In genomic region chr22:25403752-25404471, GRCh38 we compare ENCODE assay signal across 8 cellular contexts.
A peak's percentile ranks its signal among the peaks of the same experiment; 100 is the strongest.
DNase-seq lines count a peak whose midpoint lies in the region; ATAC-seq and TF ChIP-seq lines count a peak whose summit lies in the region.

No MANE protein-coding gene starts in this region.

- 13% methylated on average over 10 of the region's 17 CpGs for WGBS in esophagus muscularis mucosa

- peak overlapping the region; percentile 94 to 100 (median 98) for H3K4me2 ChIP-seq in BLaER1 treated with 17β-estradiol and CSF1 and Interleukin-3, amounts not matched to agents 10 nM and 100 nM

- no peaks in the 10 kb centered on the region for H3K36me3 ChIP-seq in BLaER1 treated with 17β-estradiol and CSF1 and Interleukin-3, amounts not matched to agents 10 nM and 100 nM
- H3K36me3 ChIP-seq in esophagus muscularis mucosa: no peaks in the 10 kb centered on the region

- H3K27ac Mint-ChIP-seq in nephron progenitor cell: peak overlapping the region; percentile 93

- H3K4me3 ChIP-seq in BLaER1 treated with 17β-estradiol and CSF1 and Interleukin-3, amounts not matched to agents 10 nM and 100 nM: peak overlapping the region; percentile 83 to 99 (median 98)
- H3K4me3 ChIP-seq in esophagus muscularis mucosa: peak overlapping the region; percentile 84 to 98 (median 92)

- intact Hi-C loops in esophagus muscularis mucosa (cut with DNase I): no loop called here

- H3K9me3 ChIP-seq in BLaER1 treated with 17β-estradiol and CSF1 and Interleukin-3, amounts not matched to agents 10 nM and 100 nM (replicated peaks in 1 of 11): no peaks in the 10 kb centered on the region
- H3K9me3 ChIP-seq in esophagus muscularis mucosa: no peaks in the 10 kb centered on the region

- H4K20me1 ChIP-seq in BLaER1 treated with 17β-estradiol and CSF1 and Interleukin-3, amounts not matched to agents 10 nM and 100 nM: peaks cover 39 to 62% (median 46%) of the 10 kb centered on the region in 11 experiments

- H3K36me3 Mint-ChIP-seq in nephron progenitor cell (ENCODE audit: low read depth): no peaks in the 10 kb centered on the region

- DNase-seq in HCEC 1CT (peak; percentile 21), esophagus muscularis mucosa (ENCODE audit: extremely low spot score) (no peak), nephron progenitor cell (peak; percentile 28), NCI-H146 (lab: John Stamatoyannopoulos, UW) (no peak)

- ATAC-seq in SK-N-SH treated with all-trans-retinoic acid at 6 μM for 48 hours: peak; percentile 49
- ATAC-seq in GM19324 (IDR thresholded peaks at IDR 0.05; ENCODE audit: low FRiP score, unreplicated experiment): no peak
- ATAC-seq in GM21576 (IDR thresholded peaks at IDR 0.05; ENCODE audit: unreplicated experiment): no peak

- no peaks in the 10 kb centered on the region for H3K27me3 ChIP-seq in BLaER1 treated with 17β-estradiol and CSF1 and Interleukin-3, amounts not matched to agents 10 nM and 100 nM
- no peaks in the 10 kb centered on the region for H3K27me3 ChIP-seq in esophagus muscularis mucosa

- TF ChIP-seq CTCF in esophagus muscularis mucosa (IDR thresholded peaks at IDR 0.05): no peak
- no peak for TF ChIP-seq CTCF in nephron progenitor cell (IDR thresholded peaks at IDR 0.05)

- H3K27me3 Mint-ChIP-seq in nephron progenitor cell (ENCODE audit: low read depth, poor library complexity): peaks cover 27% of the 10 kb centered on the region

- peaks cover 63 to 81% (median 66%) of the 10 kb centered on the region in 10 experiments for H3K4me1 ChIP-seq in BLaER1 treated with 17β-estradiol and CSF1 and Interleukin-3, amounts not matched to agents 10 nM and 100 nM
- peaks cover 49 to 57% (median 56%) of the 10 kb centered on the region in 4 donors for H3K4me1 ChIP-seq in esophagus muscularis mucosa

- H3K4me3 Mint-ChIP-seq in nephron progenitor cell: peak overlapping the region; percentile 89

- H3K27ac ChIP-seq in BLaER1 treated with 17β-estradiol and CSF1 and Interleukin-3, amounts not matched to agents 10 nM and 100 nM: peak overlapping the region in 10 of 11 experiments; percentile 82 to 94 (median 86); a peak in 20 of 22 replicates
- peak overlapping the region; percentile 86 to 95 (median 94) for H3K27ac ChIP-seq in esophagus muscularis mucosa (replicated peaks in 1 of 4)

- peak overlapping the region; percentile 84 to 94 (median 89) for H3K9ac ChIP-seq in BLaER1 treated with 17β-estradiol and CSF1 and Interleukin-3, amounts not matched to agents 10 nM and 100 nM

- H3K9me3 Mint-ChIP-seq in nephron progenitor cell: no peaks in the 10 kb centered on the region

- no peak for TF ChIP-seq POLR2A in esophagus muscularis mucosa (IDR thresholded peaks at IDR 0.05; ENCODE audit: low read depth)

- H3K4me1 Mint-ChIP-seq in nephron progenitor cell: peaks cover 53% of the 10 kb centered on the region

- TF ChIP-seq EP300 in esophagus muscularis mucosa (IDR thresholded peaks at IDR 0.05): no peak

TF ChIP-seq in SK-N-SH treated with all-trans-retinoic acid at 6 μM for 48 hours, 23 proteins besides CTCF, POLR2A, EP300 and RAD21:
- no peak for TF ChIP-seq CREB5 (CRISPR knock-in tag; IDR thresholded peaks at IDR 0.05; ENCODE audit: low read depth)
- no peak for TF ChIP-seq ZC3H10 (CRISPR knock-in tag; IDR thresholded peaks at IDR 0.05)
- peak; percentile 59; the same call in 1 of the 2 replicates for TF ChIP-seq TCF4 (CRISPR knock-in tag; IDR thresholded peaks at IDR 0.05; ENCODE audit: borderline replicate concordance)
- no peak for TF ChIP-seq SNAI2 (CRISPR knock-in tag; IDR thresholded peaks at IDR 0.05)
- no peak for TF ChIP-seq ARNTL (CRISPR knock-in tag; IDR thresholded peaks at IDR 0.05; ENCODE audit: borderline replicate concordance, low read depth)
- TF ChIP-seq ZFP3 (CRISPR knock-in tag; IDR thresholded peaks at IDR 0.05): no peak
- TF ChIP-seq TSHZ2 (CRISPR knock-in tag; IDR thresholded peaks at IDR 0.05): no peak
- TF ChIP-seq GLIS3 (CRISPR knock-in tag; IDR thresholded peaks at IDR 0.05): no peak

Comparison
In these comparisons a context has a peak if more than half of its experiments do, and no peak if none do; other contexts are left out.
1. DNase-seq: peak in HCEC 1CT (single experiment) and nephron progenitor cell (single experiment); none in esophagus muscularis mucosa (single experiment) and NCI-H146 (single experiment).